Comparison of ENCODE assay signal across 11 cellular contexts in the genomic region with DNA sequence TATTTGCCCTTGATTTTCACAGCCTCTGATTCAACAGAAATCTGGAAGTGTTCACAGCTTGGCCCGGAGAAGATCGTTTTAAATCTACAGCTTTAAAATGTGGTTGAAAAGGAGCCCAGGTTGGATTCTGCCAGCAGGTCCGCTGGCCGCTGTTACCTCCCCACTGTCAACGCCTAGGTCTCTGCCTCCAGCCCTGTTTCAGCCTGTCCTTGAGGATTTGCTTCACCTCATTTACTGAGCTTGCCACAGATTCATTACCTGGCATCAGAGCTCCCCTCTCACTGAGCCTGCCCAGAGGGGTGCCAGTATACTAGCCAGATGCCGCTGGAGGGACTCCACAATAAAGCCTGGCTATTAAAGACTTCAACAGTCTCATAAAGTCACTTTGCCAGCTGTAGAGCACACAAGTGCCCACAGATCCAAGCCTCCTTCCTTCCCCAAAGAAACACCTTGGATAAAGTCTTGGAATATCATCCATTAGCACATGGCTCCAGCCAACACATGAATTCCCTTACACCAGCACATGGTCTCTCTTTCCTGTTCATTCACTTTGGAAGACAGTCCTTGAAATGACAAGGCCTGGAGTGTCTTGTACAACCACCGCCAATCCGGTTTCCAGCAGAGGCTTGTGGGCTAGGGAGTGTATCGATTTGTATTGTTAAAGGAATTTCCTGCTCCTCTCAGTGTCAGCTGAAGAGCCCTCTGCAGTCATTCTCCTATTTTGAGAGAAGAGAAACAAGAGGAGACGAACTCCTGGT. TPM values are rescaled to one million over a fixed set of nuclear protein-coding genes. Genes with fewer than 3 reads are reported as not detected.
DNase-seq lines count a peak whose midpoint lies in the region; TF ChIP-seq lines count a peak whose summit lies in the region.
"Had no signal": no experiment of that assay in that cellular context is flagged by ENCODE, and none has a peak within 500 bp of the region (broad histone marks: within the 10 kb centered on the region; RNA-seq: fewer than 3 reads in every experiment).

No MANE protein-coding gene starts in this region.

- H3K4me3 ChIP-seq in sigmoid colon = no peak overlapping the region

- peaks cover 0 to 3% (median 0%) of the 10 kb centered on the region in 4 donors for H3K9me3 ChIP-seq in sigmoid colon

- no peak for TF ChIP-seq EP300 in sigmoid colon (IDR thresholded peaks at IDR 0.05)

- DNase-seq in EL = peak; percentile 36
- peak; percentile 60 for DNase-seq in NCI-H748 (lab: John Stamatoyannopoulos, UW; ENCODE audit: unreplicated experiment)
- DNase-seq in islet precursor cell = peak; percentile 80
- no peak for DNase-seq in NK-92 treated with Interleukin-12 subunit alpha and Interleukin-12 subunit beta, amount 100 ng/mL, for 24 hours (lab: John Stamatoyannopoulos, UW)
- DNase-seq in activated CD4-positive, CD25-positive, alpha-beta regulatory T cell (lab: John Stamatoyannopoulos, UW) = no peak
- no peak for DNase-seq in stimulated activated CD4-positive, alpha-beta T cell treated with anti-CD3 and anti-CD28 coated beads, Interleukin-12 subunit alpha, Interleukin-12 subunit beta, amount 100 ng/mL, for 4 hours
- DNase-seq in sigmoid colon = no peak
- DNase-seq: NCI-H774 had no signal

- 9 to 15% methylated on average over 10 of the region's 10 CpGs for WGBS in sigmoid colon, 2 donors

- peaks cover 0 to 15% (median 13%) of the 10 kb centered on the region in 4 donors for H3K4me1 ChIP-seq in sigmoid colon

- no peaks in the 10 kb centered on the region for H3K36me3 ChIP-seq in sigmoid colon

- TF ChIP-seq CTCF in C4-2B (conservative IDR thresholded peaks at IDR 0.05) (no peak), sigmoid colon (IDR thresholded peaks at IDR 0.05) (no peak)

- peak overlapping the region; percentile 74 for H3K27ac ChIP-seq in C4-2B
- H3K27ac ChIP-seq in sigmoid colon = no peak overlapping the region

- TF ChIP-seq POLR2A in sigmoid colon (IDR thresholded peaks at IDR 0.05) = no peak

- H3K27me3 ChIP-seq in sigmoid colon = peaks cover 36 to 100% (median 82%) of the 10 kb centered on the region in 3 donors

- intact Hi-C loops in sigmoid colon (cut with DNase I) = no loop called here

RNA-seq across cellular contexts. Expression of a gene that starts 9.5 kb away (rescaled TPM):
- not detected for total RNA-seq in sigmoid colon
- polyA plus RNA-seq in sigmoid colon = not detected
- total RNA-seq: subcutaneous adipose tissue; T-helper 1 cell treated with Interleukin-12 subunit alpha and Interleukin-12 subunit beta and Interleukin-4 antibody, amounts not matched to agents 30 ng/mL and 1 ng/mL, for 36 hours had no signal

Comparison
In these comparisons a context has a peak if more than half of its experiments do, and no peak if none do; other contexts are left out.
1. DNase-seq: peak in EL (single experiment), NCI-H748 (single experiment) and islet precursor cell (single experiment); none in NK-92 treated with Interleukin-12 subunit alpha and Interleukin-12 subunit beta, amount 100 ng/mL, for 24 hours (single experiment), activated CD4-positive, CD25-positive, alpha-beta regulatory T cell (0 of 4), stimulated activated CD4-positive, alpha-beta T cell treated with anti-CD3 and anti-CD28 coated beads, Interleukin-12 subunit alpha, Interleukin-12 subunit beta, amount 100 ng/mL, for 4 hours (single experiment) and sigmoid colon (single experiment).